In the genomic region with DNA sequence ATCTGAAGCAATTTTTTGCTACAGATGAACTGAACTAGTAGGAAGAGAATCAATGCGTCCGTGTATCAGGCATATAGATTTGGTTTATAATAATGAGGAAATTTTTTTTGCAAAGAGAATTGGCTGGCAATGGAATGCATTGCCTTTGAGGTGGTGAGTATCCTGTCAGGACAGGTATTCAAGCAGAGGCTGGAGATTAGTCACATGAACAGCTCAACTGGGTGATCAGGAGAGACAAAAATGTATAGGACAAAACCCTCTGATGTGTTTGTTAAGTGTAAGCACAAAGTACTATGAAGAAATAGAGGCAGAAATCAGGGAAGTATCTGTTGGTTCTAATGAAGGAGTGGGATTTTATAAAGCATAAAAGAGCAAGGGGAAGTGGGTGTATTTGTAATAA, we compare ENCODE assay signal across 22 cellular contexts.
"Had no signal": no experiment of that assay in that cellular context is flagged by ENCODE, and none has a peak within 500 bp of the region (broad histone marks: within the 10 kb centered on the region; RNA-seq: fewer than 3 reads in every experiment).

No MANE protein-coding gene starts in this region.

- H3K27ac ChIP-seq: coronary artery, dorsolateral prefrontal cortex, esophagus muscularis mucosa, gastrocnemius medialis, heart right ventricle, left lung, lower lobe of right lung had no signal

- H3K4me1 ChIP-seq: esophagus muscularis mucosa, gastrocnemius medialis, heart right ventricle, left lung, lower lobe of right lung had no signal

- H3K27me3 ChIP-seq: esophagus muscularis mucosa, gastrocnemius medialis, heart right ventricle, left lung had no signal

- H3K4me3 ChIP-seq: coronary artery, dorsolateral prefrontal cortex, esophagus muscularis mucosa, gastrocnemius medialis, heart right ventricle, left lung, lower lobe of right lung had no signal

- FAIRE-seq: colon had no signal

- H3K9me3 ChIP-seq: gastrocnemius medialis, left lung, lower lobe of right lung had no signal

- ATAC-seq: gastrocnemius medialis; heart right ventricle; left cardiac atrium; left lung; left ventricle myocardium superior; lower lobe of right lung; naive thymus-derived CD4-positive, alpha-beta T cell had no signal

- H3K36me3 ChIP-seq: esophagus muscularis mucosa, gastrocnemius medialis, heart right ventricle, left lung, lower lobe of right lung had no signal

- DNase-seq: dermis blood vessel endothelial cell; dorsolateral prefrontal cortex; effector CD4-positive, alpha-beta T cell; effector memory CD4-positive, alpha-beta T cell; foreskin melanocyte; gastrocnemius medialis; glutamatergic neuron; head of caudate nucleus; heart right ventricle; hypothalamus; immature natural killer cell; islet precursor cell; left cardiac atrium; left lung; left ventricle myocardium superior; lower lobe of right lung; mesendoderm; midbrain; naive thymus-derived CD4-positive, alpha-beta T cell had no signal
